In the genomic region with DNA sequence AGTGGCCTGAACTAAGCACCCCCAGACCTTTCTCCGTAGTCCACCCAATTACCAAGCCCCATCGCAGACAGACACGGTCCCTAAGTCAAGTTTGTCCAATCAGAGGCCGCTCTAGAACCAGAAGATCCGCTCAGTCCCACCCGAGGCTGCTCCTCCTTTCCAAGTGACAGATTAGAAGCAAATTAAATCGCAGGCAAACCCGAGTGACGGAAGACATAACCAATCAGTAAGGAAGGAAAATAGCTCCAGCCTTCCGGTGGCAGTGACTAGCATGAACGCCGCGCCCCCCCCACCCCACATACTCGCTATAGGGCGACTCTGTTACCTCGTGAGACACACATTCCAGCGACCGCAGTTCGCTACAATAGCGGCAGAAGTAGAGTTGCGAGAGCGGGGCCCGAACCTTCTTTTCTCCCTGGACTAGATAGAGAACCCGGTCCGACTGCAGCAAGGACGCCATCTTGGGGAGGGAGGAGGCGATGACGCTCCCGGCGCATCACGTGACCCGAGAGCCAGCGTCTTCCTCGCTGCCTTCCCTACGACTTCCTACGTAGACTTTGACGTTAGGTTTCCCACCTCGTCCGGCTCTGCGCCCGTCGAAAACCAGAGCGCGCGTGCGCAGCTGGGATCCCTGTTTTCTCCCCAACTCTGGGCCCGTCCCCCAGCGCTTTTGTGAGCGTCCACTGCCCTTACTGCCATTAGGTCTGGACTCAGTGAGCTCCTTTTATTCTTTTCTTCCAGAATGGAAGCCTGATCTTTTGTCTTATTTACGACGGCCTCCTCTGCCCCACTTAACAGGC, we compare ENCODE assay signal across 1 cellular context.
TF ChIP-seq lines count a peak whose summit lies in the region.

A gene (minus strand): TSS at position 484 of the 800 bp plus-strand sequence. CDS start 24 bp downstream, at position 460.

TF ChIP-seq in GM12878, 131 proteins besides CTCF, POLR2A, EP300 and RAD21 (continued from another document and continues in another):
- TF ChIP-seq, protein P1, sequence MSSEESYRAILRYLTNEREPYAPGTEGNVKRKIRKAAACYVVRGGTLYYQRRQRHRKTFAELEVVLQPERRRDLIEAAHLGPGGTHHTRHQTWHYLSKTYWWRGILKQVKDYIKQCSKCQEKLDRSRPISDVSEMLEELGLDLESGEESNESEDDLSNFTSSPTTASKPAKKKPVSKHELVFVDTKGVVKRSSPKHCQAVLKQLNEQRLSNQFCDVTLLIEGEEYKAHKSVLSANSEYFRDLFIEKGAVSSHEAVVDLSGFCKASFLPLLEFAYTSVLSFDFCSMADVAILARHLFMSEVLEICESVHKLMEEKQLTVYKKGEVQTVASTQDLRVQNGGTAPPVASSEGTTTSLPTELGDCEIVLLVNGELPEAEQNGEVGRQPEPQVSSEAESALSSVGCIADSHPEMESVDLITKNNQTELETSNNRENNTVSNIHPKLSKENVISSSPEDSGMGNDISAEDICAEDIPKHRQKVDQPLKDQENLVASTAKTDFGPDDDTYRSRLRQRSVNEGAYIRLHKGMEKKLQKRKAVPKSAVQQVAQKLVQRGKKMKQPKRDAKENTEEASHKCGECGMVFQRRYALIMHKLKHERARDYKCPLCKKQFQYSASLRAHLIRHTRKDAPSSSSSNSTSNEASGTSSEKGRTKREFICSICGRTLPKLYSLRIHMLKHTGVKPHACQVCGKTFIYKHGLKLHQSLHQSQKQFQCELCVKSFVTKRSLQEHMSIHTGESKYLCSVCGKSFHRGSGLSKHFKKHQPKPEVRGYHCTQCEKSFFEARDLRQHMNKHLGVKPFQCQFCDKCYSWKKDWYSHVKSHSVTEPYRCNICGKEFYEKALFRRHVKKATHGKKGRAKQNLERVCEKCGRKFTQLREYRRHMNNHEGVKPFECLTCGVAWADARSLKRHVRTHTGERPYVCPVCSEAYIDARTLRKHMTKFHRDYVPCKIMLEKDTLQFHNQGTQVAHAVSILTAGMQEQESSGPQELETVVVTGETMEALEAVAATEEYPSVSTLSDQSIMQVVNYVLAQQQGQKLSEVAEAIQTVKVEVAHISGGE (CRISPR knock-in tag; IDR thresholded peaks at IDR 0.05) = peak; percentile 64
- TF ChIP-seq NFYA (IDR thresholded peaks at IDR 0.05; ENCODE audit: borderline replicate concordance, low read depth, low read length) (peak; percentile 69), ZBED1 (IDR thresholded peaks at IDR 0.05; ENCODE audit: borderline replicate concordance) (no peak), RB1 (IDR thresholded peaks at IDR 0.05; ENCODE audit: borderline replicate concordance) (no peak), ZNF207 (IDR thresholded peaks at IDR 0.05; ENCODE audit: borderline replicate concordance) (no peak), DPF2 (IDR thresholded peaks at IDR 0.05) (peak; percentile 99), GABPA (IDR thresholded peaks at IDR 0.05; ENCODE audit: low read depth) (peak; percentile 87), ASH2L (IDR thresholded peaks at IDR 0.05; ENCODE audit: borderline replicate concordance, low read depth) (peak; percentile 97), HCFC1 (IDR thresholded peaks at IDR 0.05; ENCODE audit: low read length) (peak; percentile 52; the same call in 1 of the 2 replicates), CREB1 (IDR thresholded peaks at IDR 0.05; ENCODE audit: low read depth) (peak; percentile 96), RBBP5 (conservative IDR thresholded peaks at IDR 0.05) (peak; percentile 92), MEF2B (IDR thresholded peaks at IDR 0.05; ENCODE audit: partially characterized antibody, poor library complexity, severe bottlenecking) (peak; percentile 54), CHD2 (IDR thresholded peaks at IDR 0.05; ENCODE audit: borderline replicate concordance, low read depth, low read length) (peak; percentile 96), CHD4 (IDR thresholded peaks at IDR 0.05) (no peak), NR2C1 (IDR thresholded peaks at IDR 0.05) (no peak), TBL1XR1 (IDR thresholded peaks at IDR 0.05; ENCODE audit: low read depth, low read length) (0 out of 2 replicates have a peak, but pooled peaks have one; percentile 42), SP1 (IDR thresholded peaks at IDR 0.05; ENCODE audit: low read depth, low read length) (peak; percentile 97), TAF1 (IDR thresholded peaks at IDR 0.05; ENCODE audit: borderline replicate concordance, low read depth, low read length) (peak; percentile 96), POU2F2 (IDR thresholded peaks at IDR 0.05; ENCODE audit: borderline replicate concordance, low read depth, low read length) (peak; percentile 52; the same call in 2 of the 3 replicates), JUNB (IDR thresholded peaks at IDR 0.05) (no peak; the same call in 1 of the 2 replicates), BACH1 (IDR thresholded peaks at IDR 0.05; ENCODE audit: borderline replicate concordance) (peak; percentile 45; the same call in 1 of the 2 replicates), MYB (IDR thresholded peaks at IDR 0.05; ENCODE audit: borderline replicate concordance, low read depth, low read length) (no peak), CHD1 (IDR thresholded peaks at IDR 0.05; ENCODE audit: low read depth, low read length) (no peak), LARP7 (IDR thresholded peaks at IDR 0.05) (peak; percentile 71), HDGF (IDR thresholded peaks at IDR 0.05) (no peak; the same call in 1 of the 2 replicates), YY1 (IDR thresholded peaks at IDR 0.05; ENCODE audit: low read depth, low read length) (peak; percentile 98), IRF4 (IDR thresholded peaks at IDR 0.05; ENCODE audit: low read depth, low read length) (peak; percentile 58; the same call in 1 of the 2 replicates)
- TF ChIP-seq, protein P2, sequence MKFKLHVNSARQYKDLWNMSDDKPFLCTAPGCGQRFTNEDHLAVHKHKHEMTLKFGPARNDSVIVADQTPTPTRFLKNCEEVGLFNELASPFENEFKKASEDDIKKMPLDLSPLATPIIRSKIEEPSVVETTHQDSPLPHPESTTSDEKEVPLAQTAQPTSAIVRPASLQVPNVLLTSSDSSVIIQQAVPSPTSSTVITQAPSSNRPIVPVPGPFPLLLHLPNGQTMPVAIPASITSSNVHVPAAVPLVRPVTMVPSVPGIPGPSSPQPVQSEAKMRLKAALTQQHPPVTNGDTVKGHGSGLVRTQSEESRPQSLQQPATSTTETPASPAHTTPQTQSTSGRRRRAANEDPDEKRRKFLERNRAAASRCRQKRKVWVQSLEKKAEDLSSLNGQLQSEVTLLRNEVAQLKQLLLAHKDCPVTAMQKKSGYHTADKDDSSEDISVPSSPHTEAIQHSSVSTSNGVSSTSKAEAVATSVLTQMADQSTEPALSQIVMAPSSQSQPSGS (IDR thresholded peaks at IDR 0.05; ENCODE audit: low read length) = no peak
- TF ChIP-seq, protein P3, sequence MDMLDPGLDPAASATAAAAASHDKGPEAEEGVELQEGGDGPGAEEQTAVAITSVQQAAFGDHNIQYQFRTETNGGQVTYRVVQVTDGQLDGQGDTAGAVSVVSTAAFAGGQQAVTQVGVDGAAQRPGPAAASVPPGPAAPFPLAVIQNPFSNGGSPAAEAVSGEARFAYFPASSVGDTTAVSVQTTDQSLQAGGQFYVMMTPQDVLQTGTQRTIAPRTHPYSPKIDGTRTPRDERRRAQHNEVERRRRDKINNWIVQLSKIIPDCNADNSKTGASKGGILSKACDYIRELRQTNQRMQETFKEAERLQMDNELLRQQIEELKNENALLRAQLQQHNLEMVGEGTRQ (IDR thresholded peaks at IDR 0.05; ENCODE audit: borderline replicate concordance, low read depth, low read length) = peak; percentile 96
- TF ChIP-seq, protein P4, sequence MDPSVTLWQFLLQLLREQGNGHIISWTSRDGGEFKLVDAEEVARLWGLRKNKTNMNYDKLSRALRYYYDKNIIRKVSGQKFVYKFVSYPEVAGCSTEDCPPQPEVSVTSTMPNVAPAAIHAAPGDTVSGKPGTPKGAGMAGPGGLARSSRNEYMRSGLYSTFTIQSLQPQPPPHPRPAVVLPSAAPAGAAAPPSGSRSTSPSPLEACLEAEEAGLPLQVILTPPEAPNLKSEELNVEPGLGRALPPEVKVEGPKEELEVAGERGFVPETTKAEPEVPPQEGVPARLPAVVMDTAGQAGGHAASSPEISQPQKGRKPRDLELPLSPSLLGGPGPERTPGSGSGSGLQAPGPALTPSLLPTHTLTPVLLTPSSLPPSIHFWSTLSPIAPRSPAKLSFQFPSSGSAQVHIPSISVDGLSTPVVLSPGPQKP (IDR thresholded peaks at IDR 0.05; ENCODE audit: low read depth, low read length) = peak; percentile 58; the same call in 1 of the 2 replicates
- TF ChIP-seq, protein P5, sequence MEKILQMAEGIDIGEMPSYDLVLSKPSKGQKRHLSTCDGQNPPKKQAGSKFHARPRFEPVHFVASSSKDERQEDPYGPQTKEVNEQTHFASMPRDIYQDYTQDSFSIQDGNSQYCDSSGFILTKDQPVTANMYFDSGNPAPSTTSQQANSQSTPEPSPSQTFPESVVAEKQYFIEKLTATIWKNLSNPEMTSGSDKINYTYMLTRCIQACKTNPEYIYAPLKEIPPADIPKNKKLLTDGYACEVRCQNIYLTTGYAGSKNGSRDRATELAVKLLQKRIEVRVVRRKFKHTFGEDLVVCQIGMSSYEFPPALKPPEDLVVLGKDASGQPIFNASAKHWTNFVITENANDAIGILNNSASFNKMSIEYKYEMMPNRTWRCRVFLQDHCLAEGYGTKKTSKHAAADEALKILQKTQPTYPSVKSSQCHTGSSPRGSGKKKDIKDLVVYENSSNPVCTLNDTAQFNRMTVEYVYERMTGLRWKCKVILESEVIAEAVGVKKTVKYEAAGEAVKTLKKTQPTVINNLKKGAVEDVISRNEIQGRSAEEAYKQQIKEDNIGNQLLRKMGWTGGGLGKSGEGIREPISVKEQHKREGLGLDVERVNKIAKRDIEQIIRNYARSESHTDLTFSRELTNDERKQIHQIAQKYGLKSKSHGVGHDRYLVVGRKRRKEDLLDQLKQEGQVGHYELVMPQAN (conservative IDR thresholded peaks at IDR 0.05) = peak; percentile 20; the same call in 1 of the 2 replicates
- TF ChIP-seq, protein P6, sequence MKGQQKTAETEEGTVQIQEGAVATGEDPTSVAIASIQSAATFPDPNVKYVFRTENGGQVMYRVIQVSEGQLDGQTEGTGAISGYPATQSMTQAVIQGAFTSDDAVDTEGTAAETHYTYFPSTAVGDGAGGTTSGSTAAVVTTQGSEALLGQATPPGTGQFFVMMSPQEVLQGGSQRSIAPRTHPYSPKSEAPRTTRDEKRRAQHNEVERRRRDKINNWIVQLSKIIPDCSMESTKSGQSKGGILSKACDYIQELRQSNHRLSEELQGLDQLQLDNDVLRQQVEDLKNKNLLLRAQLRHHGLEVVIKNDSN (IDR thresholded peaks at IDR 0.05; ENCODE audit: borderline replicate concordance, extremely low read length, insufficient read depth, low read depth, low read length) = peak; percentile 96
- TF ChIP-seq, protein P7, sequence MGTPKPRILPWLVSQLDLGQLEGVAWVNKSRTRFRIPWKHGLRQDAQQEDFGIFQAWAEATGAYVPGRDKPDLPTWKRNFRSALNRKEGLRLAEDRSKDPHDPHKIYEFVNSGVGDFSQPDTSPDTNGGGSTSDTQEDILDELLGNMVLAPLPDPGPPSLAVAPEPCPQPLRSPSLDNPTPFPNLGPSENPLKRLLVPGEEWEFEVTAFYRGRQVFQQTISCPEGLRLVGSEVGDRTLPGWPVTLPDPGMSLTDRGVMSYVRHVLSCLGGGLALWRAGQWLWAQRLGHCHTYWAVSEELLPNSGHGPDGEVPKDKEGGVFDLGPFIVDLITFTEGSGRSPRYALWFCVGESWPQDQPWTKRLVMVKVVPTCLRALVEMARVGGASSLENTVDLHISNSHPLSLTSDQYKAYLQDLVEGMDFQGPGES (IDR thresholded peaks at IDR 0.05) = peak; percentile 93
- TF ChIP-seq, protein P8, sequence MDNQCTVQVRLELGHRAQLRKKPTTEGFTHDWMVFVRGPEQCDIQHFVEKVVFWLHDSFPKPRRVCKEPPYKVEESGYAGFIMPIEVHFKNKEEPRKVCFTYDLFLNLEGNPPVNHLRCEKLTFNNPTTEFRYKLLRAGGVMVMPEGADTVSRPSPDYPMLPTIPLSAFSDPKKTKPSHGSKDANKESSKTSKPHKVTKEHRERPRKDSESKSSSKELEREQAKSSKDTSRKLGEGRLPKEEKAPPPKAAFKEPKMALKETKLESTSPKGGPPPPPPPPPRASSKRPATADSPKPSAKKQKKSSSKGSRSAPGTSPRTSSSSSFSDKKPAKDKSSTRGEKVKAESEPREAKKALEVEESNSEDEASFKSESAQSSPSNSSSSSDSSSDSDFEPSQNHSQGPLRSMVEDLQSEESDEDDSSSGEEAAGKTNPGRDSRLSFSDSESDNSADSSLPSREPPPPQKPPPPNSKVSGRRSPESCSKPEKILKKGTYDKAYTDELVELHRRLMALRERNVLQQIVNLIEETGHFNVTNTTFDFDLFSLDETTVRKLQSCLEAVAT (IDR thresholded peaks at IDR 0.05) = peak; percentile 89
- TF ChIP-seq, protein P9, sequence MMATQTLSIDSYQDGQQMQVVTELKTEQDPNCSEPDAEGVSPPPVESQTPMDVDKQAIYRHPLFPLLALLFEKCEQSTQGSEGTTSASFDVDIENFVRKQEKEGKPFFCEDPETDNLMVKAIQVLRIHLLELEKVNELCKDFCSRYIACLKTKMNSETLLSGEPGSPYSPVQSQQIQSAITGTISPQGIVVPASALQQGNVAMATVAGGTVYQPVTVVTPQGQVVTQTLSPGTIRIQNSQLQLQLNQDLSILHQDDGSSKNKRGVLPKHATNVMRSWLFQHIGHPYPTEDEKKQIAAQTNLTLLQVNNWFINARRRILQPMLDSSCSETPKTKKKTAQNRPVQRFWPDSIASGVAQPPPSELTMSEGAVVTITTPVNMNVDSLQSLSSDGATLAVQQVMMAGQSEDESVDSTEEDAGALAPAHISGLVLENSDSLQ (IDR thresholded peaks at IDR 0.05) = peak; percentile 99
- TF ChIP-seq, protein P10, sequence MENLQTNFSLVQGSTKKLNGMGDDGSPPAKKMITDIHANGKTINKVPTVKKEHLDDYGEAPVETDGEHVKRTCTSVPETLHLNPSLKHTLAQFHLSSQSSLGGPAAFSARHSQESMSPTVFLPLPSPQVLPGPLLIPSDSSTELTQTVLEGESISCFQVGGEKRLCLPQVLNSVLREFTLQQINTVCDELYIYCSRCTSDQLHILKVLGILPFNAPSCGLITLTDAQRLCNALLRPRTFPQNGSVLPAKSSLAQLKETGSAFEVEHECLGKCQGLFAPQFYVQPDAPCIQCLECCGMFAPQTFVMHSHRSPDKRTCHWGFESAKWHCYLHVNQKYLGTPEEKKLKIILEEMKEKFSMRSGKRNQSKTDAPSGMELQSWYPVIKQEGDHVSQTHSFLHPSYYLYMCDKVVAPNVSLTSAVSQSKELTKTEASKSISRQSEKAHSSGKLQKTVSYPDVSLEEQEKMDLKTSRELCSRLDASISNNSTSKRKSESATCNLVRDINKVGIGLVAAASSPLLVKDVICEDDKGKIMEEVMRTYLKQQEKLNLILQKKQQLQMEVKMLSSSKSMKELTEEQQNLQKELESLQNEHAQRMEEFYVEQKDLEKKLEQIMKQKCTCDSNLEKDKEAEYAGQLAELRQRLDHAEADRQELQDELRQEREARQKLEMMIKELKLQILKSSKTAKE (IDR thresholded peaks at IDR 0.05; ENCODE audit: low read depth, poor library complexity, severe bottlenecking) = peak; percentile 96
